ENCODE assay signal across 1 cellular context in the genomic region with DNA sequence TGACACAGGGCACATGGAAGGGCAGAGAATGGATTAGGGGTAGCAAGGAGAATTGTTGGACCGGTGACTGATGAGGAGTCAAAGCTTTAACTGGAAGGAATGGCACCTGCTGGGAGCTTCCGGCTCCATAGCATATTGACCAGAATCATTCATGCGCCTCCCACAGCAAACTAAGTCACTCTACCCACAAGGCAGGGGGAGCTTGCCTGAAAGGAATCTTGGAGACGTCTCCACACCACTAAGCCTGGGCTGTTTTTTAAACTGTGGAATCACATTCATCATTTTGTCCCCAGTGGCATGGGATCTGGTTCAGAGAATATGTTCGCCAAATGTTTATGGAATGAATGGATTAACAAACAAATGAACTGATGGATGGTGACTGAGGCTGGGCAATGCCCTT.
TF ChIP-seq lines count a peak whose summit lies in the region.

No MANE protein-coding gene starts in this region.

TF ChIP-seq in IMR-90, 13 proteins besides CTCF, POLR2A, EP300 and RAD21 (continued from another document):
- no peak for TF ChIP-seq MXI1 (IDR thresholded peaks at IDR 0.05; ENCODE audit: borderline replicate concordance, low read depth, low read length)
- no peak for TF ChIP-seq NFE2L2 (IDR thresholded peaks at IDR 0.05; ENCODE audit: low read depth, low read length)
- TF ChIP-seq RFX5 (IDR thresholded peaks at IDR 0.05; ENCODE audit: low read depth, low read length) = no peak
- TF ChIP-seq, protein P1, sequence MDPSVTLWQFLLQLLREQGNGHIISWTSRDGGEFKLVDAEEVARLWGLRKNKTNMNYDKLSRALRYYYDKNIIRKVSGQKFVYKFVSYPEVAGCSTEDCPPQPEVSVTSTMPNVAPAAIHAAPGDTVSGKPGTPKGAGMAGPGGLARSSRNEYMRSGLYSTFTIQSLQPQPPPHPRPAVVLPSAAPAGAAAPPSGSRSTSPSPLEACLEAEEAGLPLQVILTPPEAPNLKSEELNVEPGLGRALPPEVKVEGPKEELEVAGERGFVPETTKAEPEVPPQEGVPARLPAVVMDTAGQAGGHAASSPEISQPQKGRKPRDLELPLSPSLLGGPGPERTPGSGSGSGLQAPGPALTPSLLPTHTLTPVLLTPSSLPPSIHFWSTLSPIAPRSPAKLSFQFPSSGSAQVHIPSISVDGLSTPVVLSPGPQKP (IDR thresholded peaks at IDR 0.05; ENCODE audit: borderline replicate concordance, low read depth, low read length) = no peak
